ENCODE assay signal across 24 cellular contexts in the genomic region with DNA sequence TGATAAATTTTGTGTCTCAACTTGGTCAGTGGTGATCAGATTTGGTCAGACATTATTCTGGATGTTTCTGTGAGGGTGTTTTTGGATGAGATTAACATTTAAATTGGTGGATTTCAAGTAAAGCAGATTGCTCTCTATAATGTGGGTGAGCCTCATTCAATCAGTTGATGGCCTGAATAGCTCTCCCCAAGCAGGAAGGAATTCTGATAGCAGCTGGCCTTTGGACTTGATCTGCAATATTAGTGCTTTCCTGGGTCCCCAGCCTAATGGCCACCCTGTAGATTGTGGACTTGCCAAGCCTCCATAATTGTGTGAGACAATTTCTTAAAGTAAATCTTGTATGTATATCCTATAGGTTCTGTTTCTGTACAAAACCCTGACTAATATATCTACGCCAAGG.
DNase-seq lines count a peak whose midpoint lies in the region; ATAC-seq and TF ChIP-seq lines count a peak whose summit lies in the region.
"Had no signal": no experiment of that assay in that cellular context is flagged by ENCODE, and none has a peak within 500 bp of the region (broad histone marks: within the 10 kb centered on the region; RNA-seq: fewer than 3 reads in every experiment).

No MANE protein-coding gene starts in this region.

- H3K4ac ChIP-seq in IMR-90 (ENCODE audit: low read depth, low read length) = no peak overlapping the region

- H2BK120ac ChIP-seq in IMR-90 (ENCODE audit: low read depth, low read length) = no peak overlapping the region

- no peak overlapping the region for H3K18ac ChIP-seq in IMR-90 (ENCODE audit: low read depth, low read length)

- no peak for ATAC-seq in CD4-positive, CD25-positive, alpha-beta regulatory T cell (ENCODE audit: low read depth in 2 of 2)
- no peak for ATAC-seq in IMR-90 (ENCODE audit: low read depth)
- no peak for ATAC-seq in activated naive CD8-positive, alpha-beta T cell treated with anti-CD3 and anti-CD28 coated beads, Interleukin-2, amount 50 U/mL, for 24 hours
- ATAC-seq in naive B cell (ENCODE audit: low read depth in 2 of 2) = no peak
- ATAC-seq in natural killer cell = no peak
- no peak for ATAC-seq in GM18511 (IDR thresholded peaks at IDR 0.05; ENCODE audit: unreplicated experiment)
- ATAC-seq: natural killer cell treated with Interleukin-12 subunit alpha and Interleukin-12 subunit beta and Interleukin-15 and Interleukin-18, amount 100 ng/mL, for 72 hours had no signal

- H3K23ac ChIP-seq in IMR-90 (ENCODE audit: low read depth, low read length) = no peak overlapping the region

- H3K27ac Mint-ChIP-seq in CD4-positive, CD25-positive, alpha-beta regulatory T cell = peak overlapping the region; percentile 58 to 72 (median 64)
- H3K27ac Mint-ChIP-seq in activated naive CD8-positive, alpha-beta T cell treated with anti-CD3 and anti-CD28 coated beads, Interleukin-2, amount 50 U/mL, for 24 hours = peak overlapping the region; percentile 10
- H3K27ac Mint-ChIP-seq in naive B cell (peak overlapping the region; percentile 61 to 98 (median 90)), natural killer cell (no peak overlapping the region)
- H3K27ac Mint-ChIP-seq: stimulated activated effector memory CD8-positive, alpha-beta T cell treated with anti-CD3 and anti-CD28 coated beads, Interleukin-12 subunit alpha, Interleukin-12 subunit beta, amount 100 ng/mL, for 72 hours had no signal

- no TSS peak for BruUV-seq in IMR-90 (replicated peaks; lab: Mats Ljungman, UMichigan)

- no peak for DNase-seq in CD4-positive, CD25-positive, alpha-beta regulatory T cell
- DNase-seq in IMR-90 = no peak
- no peak for DNase-seq in activated naive CD8-positive, alpha-beta T cell treated with anti-CD3 and anti-CD28 coated beads, Interleukin-2, amount 50 U/mL, for 24 hours
- DNase-seq in naive B cell = no peak
- DNase-seq in natural killer cell = no peak
- no peak for DNase-seq in NCI-H1694 treated with DMSO at 0.1 percent for 48 hours (lab: John Stamatoyannopoulos, UW)
- no peak for DNase-seq in DMS79 treated with DMSO at 0.1 percent for 48 hours (lab: John Stamatoyannopoulos, UW)
- DNase-seq: activated CD4-positive, alpha-beta T cell treated with anti-CD3 and anti-CD28 coated beads for 48 hours; activated naive CD4-positive, alpha-beta T cell treated with Interleukin-2 at 50 U/mL for 16 hours; activated T-cell treated with anti-CD3 and anti-CD28 coated beads for 4 hours; CD4-positive, alpha-beta memory T cell; foreskin fibroblast; GM23248; hippocampal formation; KBM-7; MV-4-11; NCI-H187 treated with DMSO at 0.1 percent for 48 hours; NCI-H345; sigmoid colon; SW 1271 had no signal

- H4K5ac ChIP-seq in IMR-90 (ENCODE audit: low read depth, low read length) = no peak overlapping the region

- H3K27ac ChIP-seq in CD4-positive, CD25-positive, alpha-beta regulatory T cell (ENCODE audit: insufficient read depth, low read length, poor library complexity, severe bottlenecking) = no peak overlapping the region
- H3K27ac ChIP-seq in IMR-90 (ENCODE audit: insufficient read depth, low read length) = no peak overlapping the region
- H3K27ac ChIP-seq: GM23248 had no signal

- no peak overlapping the region for H2AK9ac ChIP-seq in IMR-90 (replicated peaks; ENCODE audit: low read depth, low read length, poor library complexity)

- no peak overlapping the region for H3K4me3 ChIP-seq in CD4-positive, CD25-positive, alpha-beta regulatory T cell (ENCODE audit: low read depth, low read length)
- H3K4me3 ChIP-seq in IMR-90 (ENCODE audit: insufficient read depth, low read depth, low read length) = no peak overlapping the region
- H3K4me3 ChIP-seq: GM23248, lung, sigmoid colon had no signal

- H3K4me2 ChIP-seq in IMR-90 (ENCODE audit: low read depth, low read length) = no peak overlapping the region

- H2BK5ac ChIP-seq in IMR-90 (ENCODE audit: low read depth, low read length, poor library complexity, severe bottlenecking) = no peak overlapping the region

- peaks cover 0 to 2% (median 0%) of the 10 kb centered on the region in 7 donors for H3K9me3 Mint-ChIP-seq in CD4-positive, CD25-positive, alpha-beta regulatory T cell
- H3K9me3 Mint-ChIP-seq in activated naive CD8-positive, alpha-beta T cell treated with anti-CD3 and anti-CD28 coated beads, Interleukin-2, amount 50 U/mL, for 24 hours = no peaks in the 10 kb centered on the region
- H3K9me3 Mint-ChIP-seq in naive B cell (no peaks in the 10 kb centered on the region), natural killer cell (no peaks in the 10 kb centered on the region)
- H3K9me3 Mint-ChIP-seq: CD4-positive, alpha-beta memory T cell; stimulated activated effector memory CD8-positive, alpha-beta T cell treated with anti-CD3 and anti-CD28 coated beads, Interleukin-12 subunit alpha, Interleukin-12 subunit beta, amount 100 ng/mL, for 72 hours had no signal

- H3K56ac ChIP-seq in IMR-90 (ENCODE audit: extremely low read depth, insufficient read depth, low read length) = no peak overlapping the region

- H3K9ac ChIP-seq in IMR-90 (ENCODE audit: low read depth, low read length) = no peak overlapping the region
- H3K9ac ChIP-seq: GM23248 had no signal

- H3K27me3 Mint-ChIP-seq in CD4-positive, CD25-positive, alpha-beta regulatory T cell = no peaks in the 10 kb centered on the region
- no peaks in the 10 kb centered on the region for H3K27me3 Mint-ChIP-seq in activated naive CD8-positive, alpha-beta T cell treated with anti-CD3 and anti-CD28 coated beads, Interleukin-2, amount 50 U/mL, for 24 hours
- no peaks in the 10 kb centered on the region for H3K27me3 Mint-ChIP-seq in naive B cell
- H3K27me3 Mint-ChIP-seq in natural killer cell (ENCODE audit: low read depth in 2 of 2) = no peaks in the 10 kb centered on the region
- H3K27me3 Mint-ChIP-seq: CD4-positive, alpha-beta memory T cell; natural killer cell treated with Interleukin-12 subunit alpha and Interleukin-12 subunit beta and Interleukin-15 and Interleukin-18, amount 100 ng/mL, for 72 hours had no signal

- no peak for TF ChIP-seq RAD21 in IMR-90 (IDR thresholded peaks at IDR 0.05; ENCODE audit: low read length)

- intact Hi-C loops in IMR-90 (cut with micrococcal nuclease) = no loop called here
- intact Hi-C loops in natural killer cell (cut with micrococcal nuclease) = no loop called here

- no CpG with 5 or more reads among the region's 1 CpG for WGBS in IMR-90 (ENCODE audit: extremely low coverage in 2 of 2, insufficient read length in 1 of 2), 2 experiments

- H3K4me3 Mint-ChIP-seq in CD4-positive, CD25-positive, alpha-beta regulatory T cell = no peak overlapping the region
- no peak overlapping the region for H3K4me3 Mint-ChIP-seq in activated naive CD8-positive, alpha-beta T cell treated with anti-CD3 and anti-CD28 coated beads, Interleukin-2, amount 50 U/mL, for 24 hours
- H3K4me3 Mint-ChIP-seq in naive B cell (peak overlapping the region; percentile 12 to 80 (median 52)), natural killer cell (no peak overlapping the region)
- H3K4me3 Mint-ChIP-seq: CD4-positive, alpha-beta memory T cell; natural killer cell treated with Interleukin-12 subunit alpha and Interleukin-12 subunit beta and Interleukin-15 and Interleukin-18, amount 100 ng/mL, for 72 hours; stimulated activated effector memory CD8-positive, alpha-beta T cell treated with anti-CD3 and anti-CD28 coated beads, Interleukin-12 subunit alpha, Interleukin-12 subunit beta, amount 100 ng/mL, for 72 hours had no signal

- H3K14ac ChIP-seq in IMR-90 (replicated peaks; ENCODE audit: low read depth, low read length) = no peak overlapping the region

- POLR2A ChIA-PET in IMR-90 (lab: Charles Lee; ENCODE audit: unreplicated experiment) = no interaction called here

- in situ Hi-C loops in IMR-90 (cut with MboI; ENCODE audit: low sequenced_read_pairs) = loop anchor here (10.0 kb wide), 1 partner anchor 296 kb away; no protein-coding TSS in a partner anchor

- no peak overlapping the region for H4K8ac ChIP-seq in IMR-90 (ENCODE audit: low read depth in 2 of 2, low read length in 2 of 2)

- peaks cover 17 to 41% (median 35%) of the 10 kb centered on the region in 4 donors for H3K4me1 Mint-ChIP-seq in CD4-positive, CD25-positive, alpha-beta regulatory T cell
- peaks cover 69% of the 10 kb centered on the region for H3K4me1 Mint-ChIP-seq in activated naive CD8-positive, alpha-beta T cell treated with anti-CD3 and anti-CD28 coated beads, Interleukin-2, amount 50 U/mL, for 24 hours
- H3K4me1 Mint-ChIP-seq in naive B cell (peaks cover 55 to 72% (median 67%) of the 10 kb centered on the region in 3 donors), natural killer cell (peaks cover 0 to 7% of the 10 kb centered on the region in 2 donors)

- H3K9me3 ChIP-seq in CD4-positive, CD25-positive, alpha-beta regulatory T cell (ENCODE audit: control insufficient read depth in 2 of 2, low read length in 2 of 2) = no peaks in the 10 kb centered on the region
- no peaks in the 10 kb centered on the region for H3K9me3 ChIP-seq in IMR-90 (ENCODE audit: control insufficient read depth, insufficient read depth, low read length)
- H3K9me3 ChIP-seq: sigmoid colon had no signal

- peaks cover 9% of the 10 kb centered on the region for H3K4me1 ChIP-seq in CD4-positive, CD25-positive, alpha-beta regulatory T cell (ENCODE audit: control insufficient read depth, insufficient read depth, low read length, poor library complexity, severe bottlenecking)
- peaks cover 8% of the 10 kb centered on the region for H3K4me1 ChIP-seq in IMR-90 (ENCODE audit: control insufficient read depth, insufficient read depth, low read length)

- dilution Hi-C loops in IMR-90 (cut with HindIII; ENCODE audit: low sequenced_read_pairs, unreplicated experiment) = no loop called here

- H3K36me3 ChIP-seq in CD4-positive, CD25-positive, alpha-beta regulatory T cell (ENCODE audit: control insufficient read depth, insufficient read depth, low read length) = no peaks in the 10 kb centered on the region
- no peaks in the 10 kb centered on the region for H3K36me3 ChIP-seq in IMR-90 (ENCODE audit: control insufficient read depth, insufficient read depth, low read length)
- H3K36me3 ChIP-seq: sigmoid colon had no signal

- TF ChIP-seq CTCF in IMR-90 (conservative IDR thresholded peaks at IDR 0.05; ENCODE audit: low read depth, low read length) (no peak), natural killer cell (IDR thresholded peaks at IDR 0.05) (no peak)

- no peak overlapping the region for H2BK20ac ChIP-seq in IMR-90 (ENCODE audit: low read depth, low read length)

- H3K9me1 ChIP-seq in IMR-90 (ENCODE audit: insufficient read depth, low read length) = peaks cover 5% of the 10 kb centered on the region

- no peak overlapping the region for H2AFZ ChIP-seq in IMR-90 (replicated peaks; ENCODE audit: low read length, poor library complexity)
- H2AFZ ChIP-seq: GM23248 had no signal

- no peaks in the 10 kb centered on the region; a peak in 1 of 4 replicates for H3K79me1 ChIP-seq in IMR-90 (ENCODE audit: low read depth in 1 of 2, low read length in 2 of 2)

- H2BK15ac ChIP-seq in IMR-90 (ENCODE audit: low read depth, low read length) = peak overlapping the region; percentile 48; the same call in 1 of the 3 replicates

- no peaks in the 10 kb centered on the region for H3K27me3 ChIP-seq in CD4-positive, CD25-positive, alpha-beta regulatory T cell (ENCODE audit: control insufficient read depth, insufficient read depth, low read length)
- H3K27me3 ChIP-seq in IMR-90 (ENCODE audit: control insufficient read depth, insufficient read depth, low read length) = no peaks in the 10 kb centered on the region
- H3K27me3 ChIP-seq: sigmoid colon had no signal

- CTCF ChIA-PET in IMR-90 (lab: Yijun Ruan, JAX) = no interaction called here

- H3K36me3 Mint-ChIP-seq in CD4-positive, CD25-positive, alpha-beta regulatory T cell = no peaks in the 10 kb centered on the region
- H3K36me3 Mint-ChIP-seq in activated naive CD8-positive, alpha-beta T cell treated with anti-CD3 and anti-CD28 coated beads, Interleukin-2, amount 50 U/mL, for 24 hours (ENCODE audit: low read depth) = peaks cover 1% of the 10 kb centered on the region
- H3K36me3 Mint-ChIP-seq in naive B cell = no peaks in the 10 kb centered on the region
- H3K36me3 Mint-ChIP-seq in natural killer cell = no peaks in the 10 kb centered on the region
- H3K36me3 Mint-ChIP-seq: CD4-positive, alpha-beta memory T cell; natural killer cell treated with Interleukin-12 subunit alpha and Interleukin-12 subunit beta and Interleukin-15 and Interleukin-18, amount 100 ng/mL, for 72 hours had no signal

- H2AK5ac ChIP-seq in IMR-90 (ENCODE audit: low read depth, low read length) = no peak overlapping the region; the same call in 1 of the 2 replicates

- TF ChIP-seq POLR2A in IMR-90 (IDR thresholded peaks at IDR 0.05; ENCODE audit: low read depth, low read length) = no peak

- H4K91ac ChIP-seq in IMR-90 (ENCODE audit: insufficient read depth, low read depth, low read length) = no peak overlapping the region

- no peaks in the 10 kb centered on the region for H4K20me1 ChIP-seq in IMR-90 (ENCODE audit: insufficient read depth, low read length)

Comparison
In these comparisons a context has a peak if more than half of its experiments do, and no peak if none do; other contexts are left out.
1. H3K27ac Mint-ChIP-seq: peak in CD4-positive, CD25-positive, alpha-beta regulatory T cell (3 of 3), activated naive CD8-positive, alpha-beta T cell treated with anti-CD3 and anti-CD28 coated beads, Interleukin-2, amount 50 U/mL, for 24 hours (single experiment) and naive B cell (6 of 6); none in natural killer cell (0 of 2).
2. H3K4me3 Mint-ChIP-seq: peak in naive B cell (8 of 8); none in CD4-positive, CD25-positive, alpha-beta regulatory T cell (0 of 4), activated naive CD8-positive, alpha-beta T cell treated with anti-CD3 and anti-CD28 coated beads, Interleukin-2, amount 50 U/mL, for 24 hours (single experiment) and natural killer cell (single experiment).